8 cellular contexts compared by ENCODE assay signal in genomic region chr10:110901954-110902819, GRCh38. TPM values are rescaled to one million over a fixed set of nuclear protein-coding genes. Genes with fewer than 3 reads are reported as not detected.
A peak's percentile ranks its signal among the peaks of the same experiment; 100 is the strongest.
DNase-seq lines count a peak whose midpoint lies in the region; ATAC-seq, FAIRE-seq and TF ChIP-seq lines count a peak whose summit lies in the region.

No MANE protein-coding gene starts in this region.

- no peak for DNase-seq in GM12891 (ENCODE audit: insufficient read length, low spot score)
- DNase-seq in PC-3: peak; percentile 51
- DNase-seq in central memory CD8-positive, alpha-beta T cell (ENCODE audit: low spot score in 2 of 2): no peak
- peak; percentile 75 for DNase-seq in skeletal muscle cell (ENCODE audit: low read depth)
- DNase-seq in NCI-H1092 (lab: John Stamatoyannopoulos, UW): no peak
- no peak for DNase-seq in GF-D8 (lab: John Stamatoyannopoulos, UW)

- no peaks in the 10 kb centered on the region for H3K36me3 ChIP-seq in PC-3 (ENCODE audit: low read depth, low read length)

- peak overlapping the region; percentile 64 for H3K27ac Mint-ChIP-seq in central memory CD8-positive, alpha-beta T cell (ENCODE audit: low read depth)

- H4K20me1 ChIP-seq in PC-3 (ENCODE audit: low read length): no peaks in the 10 kb centered on the region

- intact Hi-C loops in PC-3 (cut with micrococcal nuclease): no loop called here

- H3K27me3 Mint-ChIP-seq in central memory CD8-positive, alpha-beta T cell: no peaks in the 10 kb centered on the region

- H3K9me3 ChIP-seq in PC-3 (ENCODE audit: low read length): no peaks in the 10 kb centered on the region

- CTCF ChIA-PET in PC-3 (lab: Charles Lee): no interaction called here

- no peak overlapping the region for H3K4me3 Mint-ChIP-seq in central memory CD8-positive, alpha-beta T cell

- no peak overlapping the region for H3K27ac ChIP-seq in PC-3 (ENCODE audit: low read length)

- no peaks in the 10 kb centered on the region for H3K9me2 ChIP-seq in PC-3 (replicated peaks; ENCODE audit: low read length)

- BruUV-seq in PC-3 (replicated peaks; lab: Mats Ljungman, UMichigan): TSS peak; percentile 74

- peaks cover 30% of the 10 kb centered on the region for H3K4me1 Mint-ChIP-seq in central memory CD8-positive, alpha-beta T cell

- H3K79me2 ChIP-seq in PC-3 (ENCODE audit: low read length): no peaks in the 10 kb centered on the region

- no peaks in the 10 kb centered on the region for H3K9me3 Mint-ChIP-seq in central memory CD8-positive, alpha-beta T cell

- H3K27me3 ChIP-seq in PC-3 (ENCODE audit: low read length): no peaks in the 10 kb centered on the region

- TF ChIP-seq CTCF in PC-3 (conservative IDR thresholded peaks at IDR 0.05; ENCODE audit: low read depth, low read length): no peak

- no peak overlapping the region for H3K4me2 ChIP-seq in PC-3 (ENCODE audit: low read length)

- no peak overlapping the region for H3K9ac ChIP-seq in PC-3 (ENCODE audit: low read length)

- peak; percentile 41 for FAIRE-seq in GM12891 (lab: Jason Lieb, UNC)

- ATAC-seq in PC-3 (peak; percentile 55; the same call in 1 of the 2 replicates), HG02973 (IDR thresholded peaks at IDR 0.05; ENCODE audit: unreplicated experiment) (no peak), GM18868 (IDR thresholded peaks at IDR 0.05; ENCODE audit: unreplicated experiment) (no peak)
- no peak for ATAC-seq in central memory CD8-positive, alpha-beta T cell (replicated peaks; ENCODE audit: extremely low read depth, poor library complexity, severe bottlenecking)

- peaks cover 7% of the 10 kb centered on the region; the same call in 1 of the 2 replicates for H3K4me1 ChIP-seq in PC-3 (ENCODE audit: insufficient read depth, low read length)

- H3K4me3 ChIP-seq in PC-3 (ENCODE audit: low read length): no peak overlapping the region
- H3K4me3 ChIP-seq in skeletal muscle cell (ENCODE audit: low read depth, low read length): no peak overlapping the region

- peaks cover 56% of the 10 kb centered on the region for H3K36me3 Mint-ChIP-seq in central memory CD8-positive, alpha-beta T cell (ENCODE audit: insufficient read depth)

- no peaks in the 10 kb centered on the region for H3F3A ChIP-seq in PC-3 (ENCODE audit: low read length, unreplicated experiment)

- TF ChIP-seq POLR2A in GM12891 (IDR thresholded peaks at IDR 0.05; ENCODE audit: low read depth, low read length): 0 out of 2 replicates have a peak, but pooled peaks have one; percentile 10

- no peak overlapping the region for H2AFZ ChIP-seq in PC-3 (ENCODE audit: low read length)

- POLR2A ChIA-PET in PC-3 (lab: Charles Lee; ENCODE audit: unreplicated experiment): interaction anchor here (0.5 kb wide), 1 partner anchor 597 kb away, joined by 18 read pairs; the partner anchor contains the start of gene SMNDC1

TF ChIP-seq in GM12891, 5 proteins besides CTCF, POLR2A, EP300 and RAD21:
- TF ChIP-seq TAF1 (IDR thresholded peaks at IDR 0.05; ENCODE audit: low read depth, low read length) (no peak), POLR2AphosphoS5 (IDR thresholded peaks at IDR 0.05; ENCODE audit: low read depth, low read length) (peak; percentile 45)

RNA-seq across cellular contexts. Expression of gene BBIP1, which starts 16.8 kb away (rescaled TPM):
- 19.9 TPM for polyA plus RNA-seq in GM12891 (2012; ENCODE audit: low read depth, missing spikeins)
- 12.0 and 19.6 TPM in 2 replicates for total RNA-seq in PC-3 (2014; rRNA removed)

RNA-seq across cellular contexts. Expression of gene SHOC2, which starts 17.2 kb away (rescaled TPM):
- 24.4 TPM for polyA plus RNA-seq in GM12891 (2012; ENCODE audit: low read depth, missing spikeins)
- total RNA-seq in PC-3 (2014; rRNA removed): 11.4 and 14.3 TPM in 2 replicates

RNA-seq across cellular contexts. Expression of gene PDCD4, which starts 30.5 kb away (rescaled TPM):
- 287 TPM for polyA plus RNA-seq in GM12891 (2012; ENCODE audit: low read depth, missing spikeins)
- total RNA-seq in PC-3 (2014; rRNA removed): 19.4 and 24.4 TPM in 2 replicates

Comparison
In these comparisons a context has a peak if more than half of its experiments do, and no peak if none do; other contexts are left out.
1. DNase-seq: peak in PC-3 (single experiment) and skeletal muscle cell (single experiment); none in GM12891 (single experiment), central memory CD8-positive, alpha-beta T cell (0 of 2), NCI-H1092 (single experiment) and GF-D8 (single experiment).